ENCODE assay signal across 12 cellular contexts in genomic region chr3:113977822-113978221, GRCh38.
DNase-seq lines count a peak whose midpoint lies in the region; ATAC-seq lines count a peak whose summit lies in the region.
"Had no signal": no experiment of that assay in that cellular context is flagged by ENCODE, and none has a peak within 500 bp of the region (broad histone marks: within the 10 kb centered on the region; RNA-seq: fewer than 3 reads in every experiment).

No MANE protein-coding gene starts in this region.

- no peak overlapping the region for H3K4me3 Mint-ChIP-seq in memory B cell
- H3K4me3 Mint-ChIP-seq: CD8-positive, alpha-beta T cell had no signal

- H3K27ac Mint-ChIP-seq in memory B cell, result peak overlapping the region; percentile 12
- H3K27ac Mint-ChIP-seq: CD8-positive, alpha-beta T cell had no signal

- DNase-seq in memory B cell (ENCODE audit: low spot score in 2 of 2) (no peak), MV-4-11 (lab: John Stamatoyannopoulos, UW) (no peak), activated gamma-delta T cell (lab: John Stamatoyannopoulos, UW) (no peak), activated T-cell treated with anti-CD3 and anti-CD28 coated beads for 4 hours (no peak)
- DNase-seq: ACHN; CD8-positive, alpha-beta T cell; GOT3; H7; KG1 had no signal

- H3K4me2 ChIP-seq in BLaER1 treated with 17β-estradiol and CSF1 and Interleukin-3, amounts not matched to agents 10 nM and 100 nM, result peak overlapping the region in 7 of 11 experiments; percentile 4 to 35 (median 25); a peak in 7 of 22 replicates

- peaks cover 20 to 27% (median 22%) of the 10 kb centered on the region in 11 experiments for H3K9me3 ChIP-seq in BLaER1 treated with 17β-estradiol and CSF1 and Interleukin-3, amounts not matched to agents 10 nM and 100 nM (replicated peaks in 1 of 11)

- H3K4me1 Mint-ChIP-seq in memory B cell, result peaks cover 12% of the 10 kb centered on the region

- peaks cover 12% of the 10 kb centered on the region for H3K9me3 Mint-ChIP-seq in memory B cell

- H3K27me3 Mint-ChIP-seq in memory B cell, result no peaks in the 10 kb centered on the region

- ATAC-seq in GM18868 (IDR thresholded peaks at IDR 0.05; ENCODE audit: unreplicated experiment), result peak; percentile 58
- peak; percentile 27 for ATAC-seq in memory B cell (ENCODE audit: low read depth)
- no peak for ATAC-seq in HG02870 (IDR thresholded peaks at IDR 0.05; ENCODE audit: unreplicated experiment)
- ATAC-seq: CD8-positive, alpha-beta T cell had no signal

- H3K36me3 Mint-ChIP-seq in memory B cell, result peaks cover 42% of the 10 kb centered on the region

- H3K36me3 ChIP-seq in BLaER1 treated with 17β-estradiol and CSF1 and Interleukin-3, amounts not matched to agents 10 nM and 100 nM, result peaks cover 0 to 38% (median 12%) of the 10 kb centered on the region in 11 experiments; a peak in 12 of 22 replicates

- peaks cover 0 to 18% (median 15%) of the 10 kb centered on the region in 10 experiments; a peak in 14 of 20 replicates for H3K4me1 ChIP-seq in BLaER1 treated with 17β-estradiol and CSF1 and Interleukin-3, amounts not matched to agents 10 nM and 100 nM

- no peak overlapping the region for H3K4me3 ChIP-seq in BLaER1 treated with 17β-estradiol and CSF1 and Interleukin-3, amounts not matched to agents 10 nM and 100 nM

- H4K20me1 ChIP-seq in BLaER1 treated with 17β-estradiol and CSF1 and Interleukin-3, amounts not matched to agents 10 nM and 100 nM, result no peaks in the 10 kb centered on the region

- H3K9ac ChIP-seq in BLaER1 treated with 17β-estradiol and CSF1 and Interleukin-3, amounts not matched to agents 10 nM and 100 nM, result no peak overlapping the region

- H3K27me3 ChIP-seq in BLaER1 treated with 17β-estradiol and CSF1 and Interleukin-3, amounts not matched to agents 10 nM and 100 nM, result no peaks in the 10 kb centered on the region

- H3K27ac ChIP-seq in BLaER1 treated with 17β-estradiol and CSF1 and Interleukin-3, amounts not matched to agents 10 nM and 100 nM, result no peak overlapping the region
